9 cellular contexts compared by ENCODE assay signal in the genomic region with DNA sequence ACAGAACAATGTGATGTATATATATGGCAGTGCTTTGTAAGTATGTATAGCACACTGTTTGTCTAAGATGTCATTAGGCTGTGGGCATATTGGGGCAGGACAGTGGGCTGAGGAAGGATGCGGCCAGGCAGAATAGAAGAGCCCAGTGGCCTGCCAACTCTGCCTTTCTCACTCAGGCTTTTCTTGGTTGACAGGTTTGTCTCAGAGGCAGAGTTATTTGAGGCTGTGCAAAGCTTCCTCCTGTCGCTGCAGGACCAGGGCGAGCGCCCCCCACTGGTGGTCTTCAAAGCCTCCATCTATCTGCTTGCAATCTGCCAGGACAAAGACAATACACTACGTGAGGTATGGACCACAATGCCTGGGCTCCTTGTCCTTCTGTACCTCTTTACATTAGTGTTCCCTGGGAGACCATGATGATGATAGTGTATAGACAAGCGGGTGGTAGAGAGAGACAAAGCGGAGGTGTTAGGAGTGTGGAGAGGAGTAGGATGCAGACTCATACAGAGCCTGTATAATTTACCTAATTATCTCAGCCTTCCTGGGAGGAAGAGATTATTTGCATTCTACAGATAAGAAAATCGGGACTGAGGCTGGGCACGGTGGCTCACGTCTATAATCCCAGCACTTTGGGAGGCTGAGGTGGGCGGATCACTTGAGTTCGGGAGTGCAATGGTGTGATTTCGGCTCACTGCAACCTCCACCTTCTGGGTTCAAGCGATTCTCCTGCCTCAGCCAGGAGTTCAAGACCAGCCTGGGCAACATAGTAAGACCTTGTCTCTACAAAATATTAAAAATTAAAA. TPM values are rescaled to one million over a fixed set of nuclear protein-coding genes. Genes with fewer than 3 reads are reported as not detected.
DNase-seq lines count a peak whose midpoint lies in the region; ATAC-seq and TF ChIP-seq lines count a peak whose summit lies in the region.
"Had no signal": no experiment of that assay in that cellular context is flagged by ENCODE, and none has a peak within 500 bp of the region (broad histone marks: within the 10 kb centered on the region; RNA-seq: fewer than 3 reads in every experiment).

No MANE protein-coding gene starts in this region.

- CTCF ChIA-PET in CD4-positive, alpha-beta memory T cell (lab: Charles Lee; ENCODE audit: partially characterized antibody): interaction anchor here (0.9 to 1.0 kb wide), 2 partner anchors 16 to 18 kb away, joined by 3 read pairs; no protein-coding TSS in a partner anchor

- no peaks in the 10 kb centered on the region for H3K36me3 ChIP-seq in CD4-positive, alpha-beta memory T cell (ENCODE audit: insufficient read depth, low read length)
- no peaks in the 10 kb centered on the region for H3K36me3 ChIP-seq in ovary

- H3K27me3 Mint-ChIP-seq in CD4-positive, alpha-beta memory T cell: no peaks in the 10 kb centered on the region
- no peaks in the 10 kb centered on the region for H3K27me3 Mint-ChIP-seq in stimulated activated memory B cell treated with anti-CD40 and anti-IgM and Interleukin-4, amounts not matched to agents 10 μg/mL and 1 μg/mL and 100 μg/mL, for 72 hours

- POLR2A ChIA-PET in CD4-positive, alpha-beta memory T cell (lab: Charles Lee; ENCODE audit: partially characterized antibody): interaction anchor here (0.7 kb wide), 1 partner anchor 99 kb away, joined by 3 read pairs; no protein-coding TSS in a partner anchor

- no peaks in the 10 kb centered on the region for H3K9me3 Mint-ChIP-seq in CD4-positive, alpha-beta memory T cell
- no peaks in the 10 kb centered on the region for H3K9me3 Mint-ChIP-seq in stimulated activated memory B cell treated with anti-CD40 and anti-IgM and Interleukin-4, amounts not matched to agents 10 μg/mL and 1 μg/mL and 100 μg/mL, for 72 hours

- intact Hi-C loops in CD4-positive, alpha-beta memory T cell (cut with micrococcal nuclease): no loop called here
- intact Hi-C loops in ovary (cut with DNase I): no loop called here

- peak; percentile 45 for ATAC-seq in stimulated activated memory B cell treated with anti-CD40 and anti-IgM and Interleukin-4, amounts not matched to agents 10 μg/mL and 1 μg/mL and 100 μg/mL, for 72 hours
- no peak for ATAC-seq in GM18909 (IDR thresholded peaks at IDR 0.05; ENCODE audit: poor library complexity, unreplicated experiment)
- ATAC-seq: body of pancreas had no signal

- no peak for TF ChIP-seq POLR2A in ovary (IDR thresholded peaks at IDR 0.05)

- H3K9me3 ChIP-seq in CD4-positive, alpha-beta memory T cell (ENCODE audit: control insufficient read depth in 1 of 2, low read length in 2 of 2): no peaks in the 10 kb centered on the region
- no peaks in the 10 kb centered on the region for H3K9me3 ChIP-seq in ovary
- H3K9me3 ChIP-seq: body of pancreas had no signal

- no peaks in the 10 kb centered on the region for H3K4me1 ChIP-seq in CD4-positive, alpha-beta memory T cell (ENCODE audit: insufficient read depth, low read length)
- H3K4me1 ChIP-seq in ovary (ENCODE audit: insufficient read depth): no peaks in the 10 kb centered on the region
- H3K4me1 ChIP-seq: body of pancreas had no signal

- no peak overlapping the region for H3K27ac ChIP-seq in CD4-positive, alpha-beta memory T cell (ENCODE audit: low read depth, low read length)
- H3K27ac ChIP-seq in ovary: no peak overlapping the region
- H3K27ac ChIP-seq: body of pancreas had no signal

- no peaks in the 10 kb centered on the region for H3K36me3 Mint-ChIP-seq in CD4-positive, alpha-beta memory T cell
- no peaks in the 10 kb centered on the region for H3K36me3 Mint-ChIP-seq in stimulated activated memory B cell treated with anti-CD40 and anti-IgM and Interleukin-4, amounts not matched to agents 10 μg/mL and 1 μg/mL and 100 μg/mL, for 72 hours

- no peak for TF ChIP-seq EP300 in ovary (IDR thresholded peaks at IDR 0.05)

- H3K4me3 Mint-ChIP-seq in CD4-positive, alpha-beta memory T cell: no peak overlapping the region
- H3K4me3 Mint-ChIP-seq in stimulated activated memory B cell treated with anti-CD40 and anti-IgM and Interleukin-4, amounts not matched to agents 10 μg/mL and 1 μg/mL and 100 μg/mL, for 72 hours: no peak overlapping the region

- no peaks in the 10 kb centered on the region for H3K4me1 Mint-ChIP-seq in CD4-positive, alpha-beta memory T cell
- H3K4me1 Mint-ChIP-seq in stimulated activated memory B cell treated with anti-CD40 and anti-IgM and Interleukin-4, amounts not matched to agents 10 μg/mL and 1 μg/mL and 100 μg/mL, for 72 hours: peaks cover 8% of the 10 kb centered on the region

- no peak overlapping the region for H3K4me3 ChIP-seq in CD4-positive, alpha-beta memory T cell (ENCODE audit: low read length in 2 of 2)
- H3K4me3 ChIP-seq in fibroblast of pulmonary artery (replicated peaks; ENCODE audit: low read depth, low read length) (no peak overlapping the region), ovary (no peak overlapping the region)
- H3K4me3 ChIP-seq: body of pancreas had no signal

- no peaks in the 10 kb centered on the region for H3K27me3 ChIP-seq in CD4-positive, alpha-beta memory T cell (ENCODE audit: insufficient read depth, low read length)
- no peaks in the 10 kb centered on the region for H3K27me3 ChIP-seq in ovary
- H3K27me3 ChIP-seq: body of pancreas had no signal

- peak in 3 of 5 donors; percentile 9 to 27 (median 19) for DNase-seq in CD4-positive, alpha-beta memory T cell
- DNase-seq in HT1080 (ENCODE audit: low read depth) (peak; percentile 12), UCSD-AML1 (lab: John Stamatoyannopoulos, UW; ENCODE audit: unreplicated experiment) (peak; percentile 71), fibroblast of pulmonary artery (ENCODE audit: low read depth) (peak; percentile 28), DMS79 (lab: John Stamatoyannopoulos, UW) (no peak), ovary (no peak)

- TF ChIP-seq CTCF in fibroblast of pulmonary artery (IDR thresholded peaks at IDR 0.05; ENCODE audit: low read length, missing control alignments) (peak; percentile 48), ovary (IDR thresholded peaks at IDR 0.05) (no peak)

- H3K27ac Mint-ChIP-seq in CD4-positive, alpha-beta memory T cell: no peak overlapping the region
- peak overlapping the region; percentile 5 for H3K27ac Mint-ChIP-seq in stimulated activated memory B cell treated with anti-CD40 and anti-IgM and Interleukin-4, amounts not matched to agents 10 μg/mL and 1 μg/mL and 100 μg/mL, for 72 hours

- 56 to 59% (median 58%) methylated on average over 14 of the region's 14 CpGs for WGBS in ovary, 3 donors

RNA-seq across cellular contexts. Expression of a gene that starts 37.3 kb away (rescaled TPM):
- total RNA-seq in CD4-positive, alpha-beta memory T cell: 10 to 100 TPM; 23.2 to 27.8 TPM
- 1 to 10 TPM; 1.2 to 2.7 TPM for polyA plus RNA-seq in CD4-positive, alpha-beta memory T cell
- total RNA-seq in HT1080 (2014; rRNA removed; shearing (Covaris generic)): 6.4 and 9.8 TPM in 2 replicates
- 5.8 and 6.5 TPM in 2 replicates for polyA plus RNA-seq in HT1080 (2015; cell fraction: cytosol; rRNA removed)
- polyA plus RNA-seq in HT1080 (2015; cell fraction: nucleus; rRNA removed): 10.4 and 10.8 TPM in 2 replicates
- total RNA-seq in ovary: 10 to 100 TPM in 1 of 7 donors, 1 to 10 TPM in 6; 7.9 to 13.3 (median 8.8) TPM
- polyA plus RNA-seq in ovary: 1 to 10 TPM; 1.3 to 4.9 TPM

Comparison
In these comparisons a context has a peak if more than half of its experiments do, and no peak if none do; other contexts are left out.
1. DNase-seq: peak in CD4-positive, alpha-beta memory T cell (3 of 5), HT1080 (single experiment), UCSD-AML1 (single experiment) and fibroblast of pulmonary artery (single experiment); none in DMS79 (single experiment) and ovary (0 of 5).